ENCODE assay signal across 9 cellular contexts in genomic region chr7:137342751-137343482, GRCh38. TPM values are rescaled to one million over a fixed set of nuclear protein-coding genes. Genes with fewer than 3 reads are reported as not detected.
DNase-seq lines count a peak whose midpoint lies in the region; ATAC-seq and TF ChIP-seq lines count a peak whose summit lies in the region.
"Had no signal": no experiment of that assay in that cellular context is flagged by ENCODE, and none has a peak within 500 bp of the region (broad histone marks: within the 10 kb centered on the region; RNA-seq: fewer than 3 reads in every experiment).

No MANE protein-coding gene starts in this region.

- no peak overlapping the region for H3K4me3 Mint-ChIP-seq in stimulated activated naive CD8-positive, alpha-beta T cell treated with anti-CD3 and anti-CD28 coated beads, Interleukin-15, amount 100 ng/mL, for 72 hours
- no peak overlapping the region for H3K4me3 Mint-ChIP-seq in T-helper 2 cell treated with Interferon-gamma antibody and Interleukin-4, amounts not matched to agents 5 μg/mL and 100 μg/mL, for 36 hours

- intact Hi-C loops in left colon (cut with DNase I, micrococcal nuclease): no loop called here

- peak; percentile 40 for ATAC-seq in stimulated activated naive CD8-positive, alpha-beta T cell treated with anti-CD3 and anti-CD28 coated beads, Interleukin-15, amount 100 ng/mL, for 72 hours
- ATAC-seq in stimulated activated naive CD8-positive, alpha-beta T cell treated with anti-CD3 and anti-CD28 coated beads, Interleukin-15, Interleukin-2, amounts not matched to agents 100 U/mL and 50 U/mL, for 24 hours: no peak
- ATAC-seq in foreskin keratinocyte: peak; percentile 63
- no peak for ATAC-seq in left colon

- no peaks in the 10 kb centered on the region for H3K36me3 ChIP-seq in neural cell (ENCODE audit: insufficient read depth, low read length)
- H3K36me3 ChIP-seq: BLaER1 had no signal

- H3K9me3 ChIP-seq in neural cell (ENCODE audit: low read length): no peaks in the 10 kb centered on the region
- H3K9me3 ChIP-seq: BLaER1 had no signal

- H3K4me1 Mint-ChIP-seq in stimulated activated naive CD8-positive, alpha-beta T cell treated with anti-CD3 and anti-CD28 coated beads, Interleukin-15, amount 100 ng/mL, for 72 hours: no peaks in the 10 kb centered on the region
- no peaks in the 10 kb centered on the region for H3K4me1 Mint-ChIP-seq in T-helper 2 cell treated with Interferon-gamma antibody and Interleukin-4, amounts not matched to agents 5 μg/mL and 100 μg/mL, for 36 hours (ENCODE audit: low read depth)

- no peak overlapping the region for H3K27ac ChIP-seq in foreskin keratinocyte
- H3K27ac ChIP-seq in neural cell (ENCODE audit: low read length): no peak overlapping the region
- H3K27ac ChIP-seq: BLaER1 had no signal

- no peak for TF ChIP-seq RAD21 in neural cell (conservative IDR thresholded peaks at IDR 0.05)

- H3K27me3 Mint-ChIP-seq in stimulated activated naive CD8-positive, alpha-beta T cell treated with anti-CD3 and anti-CD28 coated beads, Interleukin-15, amount 100 ng/mL, for 72 hours: peaks cover 37% of the 10 kb centered on the region
- H3K27me3 Mint-ChIP-seq in T-helper 2 cell treated with Interferon-gamma antibody and Interleukin-4, amounts not matched to agents 5 μg/mL and 100 μg/mL, for 36 hours (ENCODE audit: low read depth): peaks cover 7% of the 10 kb centered on the region

- no peaks in the 10 kb centered on the region for H4K20me1 ChIP-seq in neural cell (ENCODE audit: insufficient read depth)
- H4K20me1 ChIP-seq: BLaER1 had no signal

- peak overlapping the region; percentile 41 for H3K4me2 ChIP-seq in neural cell (ENCODE audit: low read length)
- H3K4me2 ChIP-seq: BLaER1 had no signal

- TF ChIP-seq EP300 in neural cell (conservative IDR thresholded peaks at IDR 0.05; ENCODE audit: poor library complexity, severe bottlenecking): no peak

- peaks cover 4 to 5% of the 10 kb centered on the region in 2 donors for H3K9me3 Mint-ChIP-seq in stimulated activated naive CD8-positive, alpha-beta T cell treated with anti-CD3 and anti-CD28 coated beads, Interleukin-15, amount 100 ng/mL, for 72 hours
- no peaks in the 10 kb centered on the region for H3K9me3 Mint-ChIP-seq in T-helper 2 cell treated with Interferon-gamma antibody and Interleukin-4, amounts not matched to agents 5 μg/mL and 100 μg/mL, for 36 hours

- no peaks in the 10 kb centered on the region for H3K79me2 ChIP-seq in neural cell (replicated peaks; ENCODE audit: insufficient read depth, low read length)

- peak overlapping the region; percentile 62 for H3K4me3 ChIP-seq in neural cell (ENCODE audit: low read length)
- H3K4me3 ChIP-seq: BLaER1 had no signal

- DNase-seq in stimulated activated naive CD8-positive, alpha-beta T cell treated with anti-CD3 and anti-CD28 coated beads, Interleukin-15, amount 100 ng/mL, for 72 hours: no peak
- DNase-seq in stimulated activated naive CD8-positive, alpha-beta T cell treated with anti-CD3 and anti-CD28 coated beads, Interleukin-15, Interleukin-2, amounts not matched to agents 100 U/mL and 50 U/mL, for 24 hours: no peak
- DNase-seq in foreskin keratinocyte: no peak
- DNase-seq in NCI-H1930 (lab: John Stamatoyannopoulos, UW): no peak
- DNase-seq in T-helper 2 cell treated with Interferon-gamma antibody and Interleukin-4, amounts not matched to agents 5 μg/mL and 100 μg/mL, for 36 hours (ENCODE audit: low spot score): no peak
- DNase-seq in left colon: no peak
- DNase-seq in amniotic stem cell (lab: John Stamatoyannopoulos, UW): no peak

- H3K27me3 ChIP-seq in foreskin keratinocyte (peaks cover 9% of the 10 kb centered on the region), neural cell (ENCODE audit: insufficient read depth, low read depth, low read length) (peaks cover 6% of the 10 kb centered on the region)
- H3K27me3 ChIP-seq: BLaER1 had no signal

- TF ChIP-seq CTCF in foreskin keratinocyte (conservative IDR thresholded peaks at IDR 0.05) (no peak), neural cell (IDR thresholded peaks at IDR 0.05; ENCODE audit: poor library complexity, severe bottlenecking) (no peak)

- no peak overlapping the region for H3K27ac Mint-ChIP-seq in stimulated activated naive CD8-positive, alpha-beta T cell treated with anti-CD3 and anti-CD28 coated beads, Interleukin-15, amount 100 ng/mL, for 72 hours
- H3K27ac Mint-ChIP-seq in T-helper 2 cell treated with Interferon-gamma antibody and Interleukin-4, amounts not matched to agents 5 μg/mL and 100 μg/mL, for 36 hours: no peak overlapping the region

- H3K9me2 ChIP-seq in neural cell (ENCODE audit: insufficient read depth, low read length): no peaks in the 10 kb centered on the region

- peak overlapping the region; percentile 24 for H2AFZ ChIP-seq in neural cell (ENCODE audit: low read depth, low read length)

- H3F3A ChIP-seq in neural cell (ENCODE audit: insufficient read depth, low read length, poor library complexity, severe bottlenecking): no peaks in the 10 kb centered on the region

- peak overlapping the region; percentile 36 for H3K9ac ChIP-seq in neural cell (ENCODE audit: low read length)
- H3K9ac ChIP-seq: BLaER1 had no signal

- H3K36me3 Mint-ChIP-seq in T-helper 2 cell treated with Interferon-gamma antibody and Interleukin-4, amounts not matched to agents 5 μg/mL and 100 μg/mL, for 36 hours (ENCODE audit: low read depth): no peaks in the 10 kb centered on the region

- H3K4me1 ChIP-seq in foreskin keratinocyte: no peaks in the 10 kb centered on the region
- H3K4me1 ChIP-seq: BLaER1 had no signal

TF ChIP-seq in neural cell, 6 proteins besides CTCF, POLR2A, EP300 and RAD21:
- no peak for TF ChIP-seq SMC3 (conservative IDR thresholded peaks at IDR 0.05; ENCODE audit: poor library complexity)

RNA-seq across cellular contexts. Expression of gene PTN, which starts 0.6 kb away (rescaled TPM):
- 0.24 and 0.35 TPM in 2 replicates for total RNA-seq in foreskin keratinocyte
- 0.30 and 0.38 TPM in 2 replicates for polyA plus RNA-seq in foreskin keratinocyte
- 14.1 and 19.5 TPM in 2 replicates for polyA plus RNA-seq in neural cell
- polyA minus RNA-seq in neural cell: 8.3 and 8.8 TPM in 2 replicates
- 1 to 10 TPM; 1.3 to 5.4 TPM for total RNA-seq in left colon

Comparison
In these comparisons a context has a peak if more than half of its experiments do, and no peak if none do; other contexts are left out.
1. ATAC-seq: peak in stimulated activated naive CD8-positive, alpha-beta T cell treated with anti-CD3 and anti-CD28 coated beads, Interleukin-15, amount 100 ng/mL, for 72 hours (single experiment) and foreskin keratinocyte (single experiment); none in stimulated activated naive CD8-positive, alpha-beta T cell treated with anti-CD3 and anti-CD28 coated beads, Interleukin-15, Interleukin-2, amounts not matched to agents 100 U/mL and 50 U/mL, for 24 hours (single experiment) and left colon (single experiment).